Comparison of ENCODE assay signal across 34 cellular contexts in the genomic region with DNA sequence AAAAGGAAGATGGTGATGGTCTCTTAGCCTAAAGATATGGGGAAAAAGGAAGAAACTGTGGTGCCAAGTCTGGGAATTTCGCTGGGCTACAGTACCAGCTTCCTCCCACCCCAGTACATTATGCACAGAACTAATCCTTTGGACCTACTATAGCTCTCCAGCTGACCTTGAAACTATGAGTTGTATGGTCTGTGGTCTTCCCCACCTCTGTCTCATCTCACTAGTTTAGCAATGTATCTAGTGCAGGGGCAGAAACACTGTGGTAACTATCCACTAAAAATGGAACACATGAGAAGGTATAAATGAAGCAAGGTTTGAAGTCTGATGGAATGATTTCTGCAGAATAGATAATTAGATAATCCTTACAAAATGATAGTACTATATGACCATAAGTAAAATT.
DNase-seq lines count a peak whose midpoint lies in the region; ATAC-seq and TF ChIP-seq lines count a peak whose summit lies in the region.
"Had no signal": no experiment of that assay in that cellular context is flagged by ENCODE, and none has a peak within 500 bp of the region (broad histone marks: within the 10 kb centered on the region; RNA-seq: fewer than 3 reads in every experiment).

No MANE protein-coding gene starts in this region.

- TF ChIP-seq CTCF in GM10266 (IDR thresholded peaks at IDR 0.05; ENCODE audit: control insufficient read depth, insufficient read depth, low read depth, missing control alignments): no peak

- ATAC-seq in GM18867 (IDR thresholded peaks at IDR 0.05; ENCODE audit: unreplicated experiment): peak; percentile 44
- ATAC-seq in HG02798 (IDR thresholded peaks at IDR 0.05; ENCODE audit: poor library complexity, unreplicated experiment): peak; percentile 69
- ATAC-seq in HG03442 (IDR thresholded peaks at IDR 0.05; ENCODE audit: unreplicated experiment): peak; percentile 83
- no peak for ATAC-seq in HG02759 (IDR thresholded peaks at IDR 0.05; ENCODE audit: unreplicated experiment)
- ATAC-seq: A549; activated CD4-positive, CD25-positive, alpha-beta regulatory T cell treated with anti-CD3 and anti-CD28 coated beads, Interleukin-2, amount 50 U/mL, for 24 hours; gastroesophageal sphincter; GM23338; psoas muscle; sciatic nerve; stimulated activated naive CD8-positive, alpha-beta T cell treated with anti-CD3 and anti-CD28 coated beads, Interleukin-15, amount 100 ng/mL, for 72 hours had no signal

- peak; percentile 36 for DNase-seq in GM10266 (ENCODE audit: extremely low spot score)
- DNase-seq in NCI-H748 (lab: John Stamatoyannopoulos, UW; ENCODE audit: unreplicated experiment): no peak
- no peak for DNase-seq in DMS 273 (lab: John Stamatoyannopoulos, UW; ENCODE audit: unreplicated experiment)
- no peak for DNase-seq in nucleus accumbens (lab: John Stamatoyannopoulos, UW)
- DNase-seq: activated CD4-positive, alpha-beta memory T cell treated with anti-CD3 and anti-CD28 coated beads, Interleukin-2, amount 10 ng/mL, durations not matched to agents 7 days and 5 days; activated CD8-positive, alpha-beta memory T cell treated with anti-CD3 and anti-CD28 coated beads, Interleukin-2, amount 50 U/mL, for 4 hours; activated naive CD4-positive, alpha-beta T cell treated with Interleukin-2 at 50 U/mL for 16 hours; CD4-positive, CD25-positive, alpha-beta regulatory T cell; colonic mucosa; effector CD4-positive, alpha-beta T cell; Kasumi-1; kidney glomerular epithelial cell; MV-4-11; naive B cell; NCI-H1436 treated with DMSO at 0.1 percent for 48 hours; NCI-H2081 treated with DMSO at 0.1 percent for 48 hours; NCI-H345; NCI-H748 treated with DMSO at 0.1 percent for 48 hours; Peyer's patch; psoas muscle; SHP77; stimulated activated CD8-positive, alpha-beta memory T cell treated with anti-CD3 and anti-CD28 coated beads, Interleukin-4, amount 100 ng/mL, for 48 hours; stimulated activated naive CD8-positive, alpha-beta T cell treated with anti-CD3 and anti-CD28 coated beads, Interleukin-15, amount 100 ng/mL, for 72 hours; T-helper 2 cell; uterus had no signal
